Comparison of ENCODE assay signal across 8 cellular contexts in the genomic region with DNA sequence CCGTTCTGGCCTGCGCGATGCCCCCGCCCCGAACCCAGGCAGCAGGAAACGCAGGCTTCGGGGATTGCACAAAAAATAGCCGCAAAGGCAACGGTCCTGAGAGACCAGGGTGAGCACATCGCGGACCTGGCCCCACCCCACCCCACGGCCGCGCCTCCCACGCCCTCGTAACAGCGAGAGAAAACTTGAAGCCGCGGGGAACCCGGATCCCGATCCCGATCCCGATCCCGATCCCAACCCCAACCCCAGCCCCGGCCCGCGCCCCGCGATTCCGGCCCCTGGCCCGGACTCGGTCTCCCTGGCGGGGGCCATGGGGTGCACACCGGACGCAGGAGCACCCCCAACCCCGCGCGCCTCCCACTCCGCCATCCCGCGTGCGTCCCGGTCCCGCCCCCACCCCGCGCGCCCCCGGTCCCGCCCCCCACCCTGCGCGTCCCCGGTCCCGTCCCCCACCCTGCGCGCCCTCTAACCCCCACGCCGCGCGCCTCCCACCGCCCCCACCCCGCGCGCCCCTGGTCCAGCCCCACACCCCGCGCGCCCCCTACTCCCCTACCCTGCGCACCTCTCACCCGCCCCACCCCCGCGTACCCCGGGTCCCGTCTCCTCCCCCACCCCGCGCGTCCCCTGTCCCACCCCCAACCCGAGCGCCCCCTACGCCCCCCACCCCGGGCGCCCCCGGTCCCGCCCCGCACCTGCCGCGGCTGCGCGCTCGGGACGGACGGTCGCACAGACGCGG. TPM values are rescaled to one million over a fixed set of nuclear protein-coding genes. Genes with fewer than 3 reads are reported as not detected.
DNase-seq lines count a peak whose midpoint lies in the region; ATAC-seq and TF ChIP-seq lines count a peak whose summit lies in the region.

No MANE protein-coding gene starts in this region.

- no peaks in the 10 kb centered on the region for H3K9me3 Mint-ChIP-seq in mesothelial cell of epicardium

- no peak overlapping the region for H3K27ac Mint-ChIP-seq in mesothelial cell of epicardium

- peak overlapping the region; percentile 77 for H3K4me3 ChIP-seq in AG09309 (ENCODE audit: control insufficient read depth, low read depth, low read length)
- peak overlapping the region; percentile 75 for H3K4me3 ChIP-seq in HL-60 (replicated peaks; ENCODE audit: insufficient read depth, low read length)

- no peak for ATAC-seq in HG03469 (IDR thresholded peaks at IDR 0.05; ENCODE audit: unreplicated experiment)

- H3K4me3 Mint-ChIP-seq in mesothelial cell of epicardium = peak overlapping the region; percentile 80

- H3K27ac ChIP-seq in HL-60 (replicated peaks) (peak overlapping the region; percentile 99), VCaP (peak overlapping the region; percentile 94), temporal lobe (ENCODE audit: low read depth, low read length) (peak overlapping the region; percentile 54)

- TF ChIP-seq CTCF in AG09309 (IDR thresholded peaks at IDR 0.05; ENCODE audit: control insufficient read depth, insufficient read depth, low read depth, low read length, missing control alignments) (no peak), HL-60 (IDR thresholded peaks at IDR 0.05; ENCODE audit: insufficient read depth, low read length) (no peak), VCaP (conservative IDR thresholded peaks at IDR 0.05) (no peak), mesothelial cell of epicardium (IDR thresholded peaks at IDR 0.05; ENCODE audit: unreplicated experiment) (no peak)

- H3K27me3 ChIP-seq in HL-60 (ENCODE audit: insufficient read depth, poor library complexity, severe bottlenecking) = no peaks in the 10 kb centered on the region

- no peaks in the 10 kb centered on the region for H3K27me3 Mint-ChIP-seq in mesothelial cell of epicardium (ENCODE audit: low read depth)

- H3K4me1 Mint-ChIP-seq in mesothelial cell of epicardium = peaks cover 29% of the 10 kb centered on the region

- no peak for DNase-seq in AG09309 (ENCODE audit: low read depth)
- DNase-seq in HL-60 (ENCODE audit: low read depth in 1 of 2, low spot score in 1 of 2) = peak; percentile 81 to 92
- peak; percentile 57 for DNase-seq in effector CD8-positive, alpha-beta T cell (lab: John Stamatoyannopoulos, UW)
- peak; percentile 35 to 59 for DNase-seq in mesothelial cell of epicardium (ENCODE audit: low spot score in 2 of 2, unreplicated experiment in 2 of 2)
- DNase-seq in cortex of kidney (lab: John Stamatoyannopoulos, UW) = no peak

- peaks cover 8% of the 10 kb centered on the region for H3K36me3 Mint-ChIP-seq in mesothelial cell of epicardium

RNA-seq across cellular contexts. Expression of a gene that starts 29.0 kb away (rescaled TPM):
- total RNA-seq in mesothelial cell of epicardium (27.3 to 30.5 TPM (median 28.5 TPM) in 3 replicates), temporal lobe (5.9 TPM)

RNA-seq across cellular contexts. Expression of a gene that starts 29.1 kb away (rescaled TPM):
- total RNA-seq in mesothelial cell of epicardium (16.2 to 18.4 TPM (median 18.3 TPM) in 3 replicates), temporal lobe (33.4 TPM)

Comparison
In these comparisons a context has a peak if more than half of its experiments do, and no peak if none do; other contexts are left out.
1. DNase-seq: peak in HL-60 (2 of 2), effector CD8-positive, alpha-beta T cell (single experiment) and mesothelial cell of epicardium (2 of 2); none in AG09309 (single experiment) and cortex of kidney (single experiment).
2. Peak in every context shown above with its lines, with median percentiles within 50 percentile points of each other: H3K27ac ChIP-seq.